25 cellular contexts compared by ENCODE assay signal in the genomic region with DNA sequence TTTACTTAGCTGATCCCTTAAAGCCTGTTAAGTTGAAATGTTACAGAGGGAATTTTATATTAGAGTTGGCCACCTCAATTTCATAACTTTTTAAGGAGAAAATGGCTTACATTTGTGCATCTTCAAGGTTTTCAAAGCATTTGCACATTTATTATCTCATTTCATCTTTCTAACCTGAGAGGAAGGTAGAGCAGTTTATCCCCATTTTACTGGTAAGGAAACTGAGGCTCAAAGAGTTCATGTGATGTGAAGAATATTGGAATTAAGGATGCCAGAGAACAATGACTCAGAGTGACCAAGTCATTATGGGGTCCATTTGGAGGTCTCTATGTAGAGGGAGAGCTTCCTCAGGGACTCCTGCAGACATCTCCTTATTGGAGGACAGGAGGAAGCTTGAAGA.
"Had no signal": no experiment of that assay in that cellular context is flagged by ENCODE, and none has a peak within 500 bp of the region (broad histone marks: within the 10 kb centered on the region; RNA-seq: fewer than 3 reads in every experiment).

No MANE protein-coding gene starts in this region.

- H3K36me3 ChIP-seq: colonic mucosa, esophagus squamous epithelium, heart left ventricle, ovary, suprapubic skin, thyroid gland had no signal

- H3K4me2 ChIP-seq: smooth muscle cell had no signal

- H3K27me3 Mint-ChIP-seq: progenitor cell of endocrine pancreas had no signal

- H3K27me3 ChIP-seq: colonic mucosa, esophagus squamous epithelium, foreskin keratinocyte, heart left ventricle, ovary, suprapubic skin, thyroid gland had no signal

- H3K4me1 ChIP-seq: colonic mucosa had no signal

- H3K4me3 ChIP-seq: colonic mucosa, esophagus squamous epithelium, mucosa of descending colon, ovary, smooth muscle cell, suprapubic skin, thyroid gland had no signal

- ATAC-seq: foreskin keratinocyte; heart left ventricle; left lobe of liver; mucosa of descending colon; natural killer cell; right cardiac atrium; stimulated activated effector memory CD8-positive, alpha-beta T cell treated with anti-CD3 and anti-CD28 coated beads, Interleukin-12 subunit alpha, Interleukin-12 subunit beta, amount 100 ng/mL, for 72 hours; stimulated activated naive CD8-positive, alpha-beta T cell treated with anti-CD3 and anti-CD28 coated beads, Interleukin-15, Interleukin-2, amounts not matched to agents 100 U/mL and 50 U/mL, for 24 hours had no signal

- H3K9me3 ChIP-seq: colonic mucosa, esophagus squamous epithelium, heart left ventricle, mucosa of descending colon, ovary, suprapubic skin, thyroid gland had no signal

- H3K4me3 Mint-ChIP-seq: natural killer cell; stimulated activated effector memory CD8-positive, alpha-beta T cell treated with anti-CD3 and anti-CD28 coated beads, Interleukin-12 subunit alpha, Interleukin-12 subunit beta, amount 100 ng/mL, for 72 hours; type B pancreatic cell had no signal

- H3K27ac ChIP-seq: colonic mucosa, esophagus squamous epithelium, foreskin keratinocyte, heart left ventricle, ovary, suprapubic skin, thyroid gland had no signal

- H3K27ac Mint-ChIP-seq: natural killer cell, progenitor cell of endocrine pancreas, type B pancreatic cell had no signal

- H3K36me3 Mint-ChIP-seq: natural killer cell had no signal

- H3K9me3 Mint-ChIP-seq: natural killer cell; neural crest cell; stimulated activated effector memory CD8-positive, alpha-beta T cell treated with anti-CD3 and anti-CD28 coated beads, Interleukin-12 subunit alpha, Interleukin-12 subunit beta, amount 100 ng/mL, for 72 hours; type B pancreatic cell had no signal

- FAIRE-seq: urothelium cell line had no signal

- DNase-seq: colonic mucosa; dermis blood vessel endothelial cell; esophagus squamous epithelium; foreskin keratinocyte; heart left ventricle; hippocampal formation; kidney glomerular epithelial cell; mammary epithelial cell; mucosa of descending colon; natural killer cell; nucleus accumbens; ovary; right cardiac atrium; stimulated activated CD4-positive, alpha-beta T cell treated with anti-CD3 and anti-CD28 coated beads, Interleukin-2, amount 100 ng/mL, for 48 hours; stimulated activated CD8-positive, alpha-beta memory T cell treated with anti-CD3 and anti-CD28 coated beads, Interleukin-4, amount 100 ng/mL, for 48 hours; stimulated activated naive CD8-positive, alpha-beta T cell treated with anti-CD3 and anti-CD28 coated beads, Interleukin-15, Interleukin-2, amounts not matched to agents 100 U/mL and 50 U/mL, for 24 hours; thyroid gland had no signal
